In genomic region chr13:66994498-66995365, GRCh38 we compare ENCODE assay signal across 9 cellular contexts.
DNase-seq lines count a peak whose midpoint lies in the region; ATAC-seq and TF ChIP-seq lines count a peak whose summit lies in the region.
"Had no signal": no experiment of that assay in that cellular context is flagged by ENCODE, and none has a peak within 500 bp of the region (broad histone marks: within the 10 kb centered on the region; RNA-seq: fewer than 3 reads in every experiment).

No MANE protein-coding gene starts in this region.

- H3K4me1 Mint-ChIP-seq in endodermal cell = peaks cover 5% of the 10 kb centered on the region

- H3K27me3 ChIP-seq in endodermal cell (ENCODE audit: control insufficient read depth, insufficient read depth, low read length, poor library complexity, severe bottlenecking) (no peaks in the 10 kb centered on the region), stomach smooth muscle (ENCODE audit: control insufficient read depth in 1 of 2, insufficient read depth in 2 of 2, low read length in 2 of 2) (no peaks in the 10 kb centered on the region)

- TF ChIP-seq CTCF in endodermal cell (conservative IDR thresholded peaks at IDR 0.05) = no peak

- H3K9me3 ChIP-seq in endodermal cell (ENCODE audit: control insufficient read depth, low read length) (no peaks in the 10 kb centered on the region), stomach smooth muscle (ENCODE audit: control insufficient read depth in 2 of 2, low read length in 2 of 2) (no peaks in the 10 kb centered on the region)

- DNase-seq in endodermal cell = no peak
- DNase-seq in Kasumi-1 (lab: John Stamatoyannopoulos, UW) = no peak
- no peak for DNase-seq in globus pallidus (ENCODE audit: low spot score)
- no peak for DNase-seq in NK-92 (lab: John Stamatoyannopoulos, UW; ENCODE audit: unreplicated experiment)
- no peak for DNase-seq in NCI-H2081 treated with DMSO at 0.1 percent for 48 hours (lab: John Stamatoyannopoulos, UW)
- DNase-seq: NCI-H1436 had no signal

- H3K27ac ChIP-seq in endodermal cell (ENCODE audit: low read depth, low read length) (peak overlapping the region; percentile 10), stomach smooth muscle (ENCODE audit: low read length) (no peak overlapping the region)

- ATAC-seq in GM19468 (IDR thresholded peaks at IDR 0.05; ENCODE audit: extremely low read depth, unreplicated experiment) = peak; percentile 20
- peak; percentile 32 for ATAC-seq in HG03280 (IDR thresholded peaks at IDR 0.05; ENCODE audit: unreplicated experiment)

- H3K36me3 ChIP-seq in endodermal cell (ENCODE audit: control insufficient read depth, insufficient read depth, low read length) = no peaks in the 10 kb centered on the region
- no peaks in the 10 kb centered on the region for H3K36me3 ChIP-seq in stomach smooth muscle (ENCODE audit: control insufficient read depth in 2 of 2, insufficient read depth in 2 of 2, low read length in 2 of 2)

- no peaks in the 10 kb centered on the region for H3K27me3 Mint-ChIP-seq in endodermal cell (ENCODE audit: insufficient read depth)

- no peak overlapping the region for H3K27ac Mint-ChIP-seq in endodermal cell

- H3K9me3 Mint-ChIP-seq in endodermal cell = no peaks in the 10 kb centered on the region

- H3K9ac ChIP-seq in endodermal cell (ENCODE audit: extremely low read depth, low read length, poor library complexity, severe bottlenecking) (no peak overlapping the region), stomach smooth muscle (ENCODE audit: low read length in 2 of 2) (no peak overlapping the region)

- 87 to 91% methylated on average over 9 to 12 of the region's 13 CpGs for WGBS in endodermal cell (ENCODE audit: insufficient coverage in 1 of 2, insufficient read length in 1 of 2), 2 experiments

- H3K4me3 Mint-ChIP-seq in endodermal cell = no peak overlapping the region

- H3K4me3 ChIP-seq in endodermal cell (ENCODE audit: low read length) (no peak overlapping the region), stomach smooth muscle (ENCODE audit: low read length in 2 of 2) (peak overlapping the region; percentile 6 to 50)

- no peaks in the 10 kb centered on the region for H3K36me3 Mint-ChIP-seq in endodermal cell (ENCODE audit: low read depth)

- no peaks in the 10 kb centered on the region for H3K4me1 ChIP-seq in endodermal cell (ENCODE audit: control insufficient read depth, insufficient read depth, low read length)
- H3K4me1 ChIP-seq in stomach smooth muscle (ENCODE audit: control insufficient read depth, insufficient read depth, low read length) = no peaks in the 10 kb centered on the region
